In the genomic region with DNA sequence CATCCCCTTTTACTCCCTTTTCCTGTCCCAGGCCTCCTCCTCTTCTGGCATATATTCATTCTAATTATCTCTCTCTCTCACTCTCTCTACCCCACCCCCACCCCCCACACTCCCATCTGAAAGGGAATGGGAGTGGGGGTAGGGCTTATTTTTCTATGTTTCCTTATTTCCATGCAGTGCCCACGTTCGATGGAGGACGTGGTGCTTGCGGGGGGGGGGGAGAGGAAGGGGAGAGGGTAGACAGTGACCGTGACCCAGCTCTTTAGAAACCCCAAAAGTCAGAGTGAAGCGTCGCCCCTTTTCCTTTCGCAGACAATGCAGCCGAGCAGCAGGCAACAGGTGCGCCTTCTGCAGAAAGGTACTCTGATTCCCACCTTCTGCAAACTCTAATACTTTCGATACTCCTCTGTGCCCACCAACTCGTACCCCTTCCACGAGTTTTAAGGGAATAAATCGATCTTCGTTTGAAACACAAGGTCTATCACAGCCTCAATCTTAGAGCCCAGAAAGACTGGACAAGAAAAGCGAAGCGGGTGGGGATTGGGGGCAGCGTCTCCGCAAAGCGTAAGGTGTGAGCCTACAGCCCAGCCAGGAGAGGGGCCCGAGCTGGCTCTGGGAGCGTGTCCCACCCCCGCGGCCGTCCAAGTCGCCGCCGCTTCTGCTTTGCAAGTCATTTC, we compare ENCODE assay signal across 8 cellular contexts.
DNase-seq lines count a peak whose midpoint lies in the region; ATAC-seq and TF ChIP-seq lines count a peak whose summit lies in the region.

No MANE protein-coding gene starts in this region.

- H3F3A ChIP-seq in Loucy (ENCODE audit: low read depth) = peaks cover 9% of the 10 kb centered on the region; the same call in 1 of the 2 replicates

- H3K4me2 ChIP-seq in Loucy (ENCODE audit: low read depth, low read length, poor library complexity, severe bottlenecking) = peak overlapping the region; percentile 82

- H3K9ac ChIP-seq in Loucy (ENCODE audit: low read depth, low read length, poor library complexity, severe bottlenecking) = peak overlapping the region; percentile 83

- peak overlapping the region; percentile 72; the same call in 1 of the 2 replicates for H2AFZ ChIP-seq in Loucy (ENCODE audit: low read length)

- peaks cover 64% of the 10 kb centered on the region for H3K4me1 Mint-ChIP-seq in activated naive CD8-positive, alpha-beta T cell treated with anti-CD3 and anti-CD28 coated beads, Interleukin-2, amount 50 U/mL, for 24 hours
- peaks cover 58% of the 10 kb centered on the region for H3K4me1 Mint-ChIP-seq in stimulated activated memory B cell treated with anti-CD40 and anti-IgM and Interleukin-4, amounts not matched to agents 10 μg/mL and 1 μg/mL and 100 μg/mL, for 72 hours

- H3K36me3 ChIP-seq in Loucy (ENCODE audit: insufficient read depth, low read length) = no peaks in the 10 kb centered on the region

- no peaks in the 10 kb centered on the region for H3K9me2 ChIP-seq in Loucy (replicated peaks; ENCODE audit: low read depth, low read length)

- DNase-seq in NCI-H1436 (lab: John Stamatoyannopoulos, UW) (peak; percentile 14), NCI-H1436 treated with DMSO at 0.1 percent for 48 hours (lab: John Stamatoyannopoulos, UW) (no peak), Ammon's horn (ENCODE audit: low spot score) (no peak)
- no peak for DNase-seq in activated naive CD8-positive, alpha-beta T cell treated with anti-CD3 and anti-CD28 coated beads, Interleukin-2, amount 50 U/mL, for 24 hours

- H3K4me1 ChIP-seq in Loucy (ENCODE audit: insufficient read depth, low read length, poor library complexity, severe bottlenecking) = peaks cover 14% of the 10 kb centered on the region

- H4K20me1 ChIP-seq in Loucy (ENCODE audit: insufficient read depth, low read length, poor library complexity, severe bottlenecking) = no peaks in the 10 kb centered on the region

- peak; percentile 17 for ATAC-seq in GM21619 (IDR thresholded peaks at IDR 0.05; ENCODE audit: unreplicated experiment)
- peak; percentile 11 for ATAC-seq in activated naive CD8-positive, alpha-beta T cell treated with anti-CD3 and anti-CD28 coated beads, Interleukin-2, amount 50 U/mL, for 24 hours
- ATAC-seq in stimulated activated memory B cell treated with anti-CD40 and anti-IgM and Interleukin-4, amounts not matched to agents 10 μg/mL and 1 μg/mL and 100 μg/mL, for 72 hours = peak; percentile 54

- peak overlapping the region; percentile 87 for H3K4me3 ChIP-seq in Loucy (ENCODE audit: low read length, poor library complexity, severe bottlenecking)
- peak overlapping the region; percentile 79 for H3K4me3 ChIP-seq in iPS-18c (ENCODE audit: insufficient read depth, low read depth, low read length)

- H3K27ac Mint-ChIP-seq in activated naive CD8-positive, alpha-beta T cell treated with anti-CD3 and anti-CD28 coated beads, Interleukin-2, amount 50 U/mL, for 24 hours = peak overlapping the region; percentile 99
- peak overlapping the region; percentile 100 for H3K27ac Mint-ChIP-seq in stimulated activated memory B cell treated with anti-CD40 and anti-IgM and Interleukin-4, amounts not matched to agents 10 μg/mL and 1 μg/mL and 100 μg/mL, for 72 hours

- no peaks in the 10 kb centered on the region for H3K27me3 ChIP-seq in Loucy (ENCODE audit: insufficient read depth, low read length, poor library complexity, severe bottlenecking)

- TF ChIP-seq CTCF in Loucy (conservative IDR thresholded peaks at IDR 0.05; ENCODE audit: low read length) = no peak

- H3K9me3 ChIP-seq in Loucy (ENCODE audit: insufficient read depth, low read depth, low read length) (no peaks in the 10 kb centered on the region), iPS-18c (ENCODE audit: control insufficient read depth, insufficient read depth, low read length) (no peaks in the 10 kb centered on the region)

- 0 out of 2 replicates have a peak, but pooled peaks cover 7% of the 10 kb centered on the region for H3K79me2 ChIP-seq in Loucy (ENCODE audit: insufficient read depth, low read length)

- H3K36me3 Mint-ChIP-seq in activated naive CD8-positive, alpha-beta T cell treated with anti-CD3 and anti-CD28 coated beads, Interleukin-2, amount 50 U/mL, for 24 hours (ENCODE audit: low read depth) = peaks cover 44% of the 10 kb centered on the region
- peaks cover 23% of the 10 kb centered on the region for H3K36me3 Mint-ChIP-seq in stimulated activated memory B cell treated with anti-CD40 and anti-IgM and Interleukin-4, amounts not matched to agents 10 μg/mL and 1 μg/mL and 100 μg/mL, for 72 hours

- no peaks in the 10 kb centered on the region for H3K9me3 Mint-ChIP-seq in activated naive CD8-positive, alpha-beta T cell treated with anti-CD3 and anti-CD28 coated beads, Interleukin-2, amount 50 U/mL, for 24 hours
- H3K9me3 Mint-ChIP-seq in stimulated activated memory B cell treated with anti-CD40 and anti-IgM and Interleukin-4, amounts not matched to agents 10 μg/mL and 1 μg/mL and 100 μg/mL, for 72 hours = no peaks in the 10 kb centered on the region

- H3K27me3 Mint-ChIP-seq in activated naive CD8-positive, alpha-beta T cell treated with anti-CD3 and anti-CD28 coated beads, Interleukin-2, amount 50 U/mL, for 24 hours = peaks cover 12% of the 10 kb centered on the region
- H3K27me3 Mint-ChIP-seq in stimulated activated memory B cell treated with anti-CD40 and anti-IgM and Interleukin-4, amounts not matched to agents 10 μg/mL and 1 μg/mL and 100 μg/mL, for 72 hours = peaks cover 21% of the 10 kb centered on the region

- H3K4me3 Mint-ChIP-seq in activated naive CD8-positive, alpha-beta T cell treated with anti-CD3 and anti-CD28 coated beads, Interleukin-2, amount 50 U/mL, for 24 hours = peak overlapping the region; percentile 91
- H3K4me3 Mint-ChIP-seq in stimulated activated memory B cell treated with anti-CD40 and anti-IgM and Interleukin-4, amounts not matched to agents 10 μg/mL and 1 μg/mL and 100 μg/mL, for 72 hours = peak overlapping the region; percentile 99
